In the genomic region with DNA sequence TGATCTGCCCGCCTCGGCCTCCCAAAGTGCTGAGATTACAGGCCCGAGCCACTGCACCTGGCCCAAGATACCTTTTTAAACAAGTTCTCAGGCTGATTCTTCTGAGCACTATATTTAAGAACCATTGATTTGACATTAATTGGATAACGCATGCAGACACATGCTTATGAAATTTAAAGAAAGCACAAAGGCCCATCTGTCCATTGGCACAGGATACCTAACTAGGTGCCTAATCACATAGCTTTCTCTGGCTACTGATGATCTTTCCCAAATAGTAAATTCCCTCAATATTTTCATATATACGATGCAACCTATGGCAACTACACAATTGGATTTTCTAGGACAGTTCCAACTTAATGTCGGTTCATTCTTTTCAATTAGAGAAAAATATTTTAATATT, we compare ENCODE assay signal across 19 cellular contexts.
"Had no signal": no experiment of that assay in that cellular context is flagged by ENCODE, and none has a peak within 500 bp of the region (broad histone marks: within the 10 kb centered on the region; RNA-seq: fewer than 3 reads in every experiment).

No MANE protein-coding gene starts in this region.

- H3K4me3 ChIP-seq: esophagus muscularis mucosa, gastroesophageal sphincter, heart left ventricle, hepatocyte, lung, right lobe of liver, thoracic aorta, tibial nerve, upper lobe of left lung had no signal

- H3K27ac ChIP-seq: esophagus muscularis mucosa, foreskin keratinocyte, gastroesophageal sphincter, heart left ventricle, hepatocyte, neutrophil, parathyroid adenoma, right lobe of liver, thoracic aorta, tibial nerve, upper lobe of left lung had no signal

- H3K36me3 ChIP-seq: esophagus muscularis mucosa, gastroesophageal sphincter, heart left ventricle, neutrophil, right lobe of liver, thoracic aorta, tibial nerve, upper lobe of left lung had no signal

- H3K4me1 ChIP-seq: esophagus muscularis mucosa, gastroesophageal sphincter, heart left ventricle, parathyroid adenoma, right lobe of liver, tibial nerve, upper lobe of left lung had no signal

- H3K27me3 ChIP-seq: esophagus muscularis mucosa, foreskin keratinocyte, gastroesophageal sphincter, heart left ventricle, hepatocyte, neutrophil, right lobe of liver, tibial nerve, upper lobe of left lung had no signal

- H3K9me3 ChIP-seq: gastroesophageal sphincter, neutrophil, right lobe of liver had no signal

- DNase-seq: effector CD8-positive, alpha-beta T cell; foreskin keratinocyte; heart left ventricle; kidney; natural killer cell; right lobe of liver; small intestine; stimulated activated CD4-positive, alpha-beta T cell treated with anti-CD3 and anti-CD28 coated beads, Interleukin-15, amount 100 ng/mL, for 24 hours; stimulated activated CD4-positive, alpha-beta T cell treated with anti-CD3 and anti-CD28 coated beads, Interleukin-2, amount 100 ng/mL, for 48 hours; stimulated activated naive B cell treated with anti-CD40 and anti-IgM and Interleukin-4, amounts not matched to agents 10 μg/mL and 1 μg/mL and 100 μg/mL, for 72 hours had no signal
